Comparison of ENCODE assay signal across 19 cellular contexts in genomic region chr4:6858997-6859396, GRCh38. TPM values are rescaled to one million over a fixed set of nuclear protein-coding genes. Genes with fewer than 3 reads are reported as not detected.
DNase-seq lines count a peak whose midpoint lies in the region; ATAC-seq, FAIRE-seq and TF ChIP-seq lines count a peak whose summit lies in the region.
"Had no signal": no experiment of that assay in that cellular context is flagged by ENCODE, and none has a peak within 500 bp of the region (broad histone marks: within the 10 kb centered on the region; RNA-seq: fewer than 3 reads in every experiment).

No MANE protein-coding gene starts in this region.

- no TSS peak for BruUV-seq in HepG2 (replicated peaks; lab: Mats Ljungman, UMichigan)

- 71 to 96% (median 87%) methylated on average over 6 of the region's 6 CpGs for WGBS in heart left ventricle, 4 donors
- WGBS in HepG2 (ENCODE audit: low lambda C conversion rate) = 89% methylated on average over 6 of the region's 6 CpGs
- 60% methylated on average over 2 of the region's 6 CpGs for WGBS in right lobe of liver (ENCODE audit: insufficient coverage, low coverage, low lambda C conversion rate, missing lambda C conversion rate)

- ATAC-seq in heart left ventricle (no peak), HepG2 (no peak), right lobe of liver (no peak), gastrocnemius medialis (peak in 1 of 2 donors; percentile 16)

- DNase-seq in heart left ventricle (no peak), right atrium auricular region (ENCODE audit: low spot score) (no peak), HepG2 (ENCODE audit: low spot score) (no peak), right lobe of liver (no peak), gastrocnemius medialis (no peak)
- DNase-seq in activated effector memory CD4-positive, alpha-beta T cell treated with Interleukin-2 at 50 U/mL for 16 hours = no peak
- no peak for DNase-seq in stimulated activated CD4-positive, alpha-beta T cell treated with anti-CD3 and anti-CD28 coated beads, Interleukin-2, amount 100 ng/mL, for 24 hours
- DNase-seq: CD4-positive, CD25-positive, alpha-beta regulatory T cell; CD8-positive, alpha-beta memory T cell; COR-L47; DMS 273 treated with DMSO at 0.1 percent for 48 hours; DMS53; DND-41; GM23248 had no signal

- FAIRE-seq in HepG2 (lab: Jason Lieb, UNC) = no peak
- FAIRE-seq: G401.6, GM12891, GM19239 had no signal

- H3K27ac ChIP-seq in heart left ventricle = peak overlapping the region in 11 of 12 donors; percentile 7 to 77 (median 67)
- H3K27ac ChIP-seq in right atrium auricular region = peak overlapping the region in 1 of 2 donors; percentile 62
- peak overlapping the region; percentile 49 for H3K27ac ChIP-seq in HepG2 (ENCODE audit: extremely low read length, insufficient read depth, low read length)
- peak overlapping the region in 1 of 3 donors; percentile 13 for H3K27ac ChIP-seq in right lobe of liver
- H3K27ac ChIP-seq in gastrocnemius medialis = peak overlapping the region; percentile 87 to 93 (median 90)
- H3K27ac ChIP-seq: BLaER1 treated with 17β-estradiol and CSF1 and Interleukin-3, amounts not matched to agents 10 nM and 100 nM; GM23248 had no signal

- H3K27me3 ChIP-seq in heart left ventricle (no peaks in the 10 kb centered on the region), right atrium auricular region (no peaks in the 10 kb centered on the region), HepG2 (ENCODE audit: control insufficient read depth in 1 of 2, insufficient read depth in 2 of 2, low read length in 2 of 2) (no peaks in the 10 kb centered on the region), right lobe of liver (no peaks in the 10 kb centered on the region), gastrocnemius medialis (no peaks in the 10 kb centered on the region)
- H3K27me3 ChIP-seq: BLaER1 treated with 17β-estradiol and CSF1 and Interleukin-3, amounts not matched to agents 10 nM and 100 nM had no signal

- CTCF ChIA-PET in HepG2 (lab: Yijun Ruan, JAX; ENCODE audit: low intra/inter-chr PET ratio, low total read pairs) = no interaction called here

- no peak overlapping the region for H2AFZ ChIP-seq in HepG2 (ENCODE audit: low read length)
- H2AFZ ChIP-seq: GM23248 had no signal

- no peak for TF ChIP-seq RAD21 in HepG2 (CRISPR knock-in tag; IDR thresholded peaks at IDR 0.05)

- TF ChIP-seq EP300 in HepG2 (IDR thresholded peaks at IDR 0.05; ENCODE audit: low read depth in 2 of 2, low read length in 2 of 2) = no peak
- TF ChIP-seq EP300 in HepG2 (CRISPR knock-in tag; IDR thresholded peaks at IDR 0.05; ENCODE audit: borderline replicate concordance) = no peak

- TF ChIP-seq POLR2A in heart left ventricle (IDR thresholded peaks at IDR 0.05) (no peak), HepG2 (IDR thresholded peaks at IDR 0.05; ENCODE audit: insufficient read depth in 1 of 2, low read depth in 2 of 2, low read length in 2 of 2) (no peak), right lobe of liver (IDR thresholded peaks at IDR 0.05) (no peak), gastrocnemius medialis (IDR thresholded peaks at IDR 0.05) (no peak)

- H3K36me3 ChIP-seq in heart left ventricle (peaks cover 0 to 71% (median 65%) of the 10 kb centered on the region in 9 donors), right atrium auricular region (peaks cover 49% of the 10 kb centered on the region), HepG2 (replicated peaks in 1 of 2; ENCODE audit: control insufficient read depth in 1 of 2, insufficient read depth in 2 of 2, low read length in 2 of 2) (peaks cover 20 to 60% of the 10 kb centered on the region in 2 experiments), right lobe of liver (peaks cover 0 to 43% (median 19%) of the 10 kb centered on the region in 4 donors), gastrocnemius medialis (peaks cover 0 to 44% of the 10 kb centered on the region in 2 donors)

- intact Hi-C loops in heart left ventricle (cut with DNase I) = loop anchor here in 4 of 10 donors (5.0 kb wide), 2 partner anchors 72 to 77 kb away; partner anchors contain the start of gene KIAA0232 (in 3 of the 4)
- intact Hi-C loops in HepG2 (cut with micrococcal nuclease; ENCODE audit: unreplicated experiment) = no loop called here
- intact Hi-C loops in right lobe of liver (cut with DNase I) = no loop called here
- intact Hi-C loops in gastrocnemius medialis (cut with DNase I; ENCODE audit: low total_unique reads) = loop anchor here (5.0 kb wide), 1 partner anchor 77 kb away; the partner anchor contains the start of gene KIAA0232

- H3K9me3 ChIP-seq in heart left ventricle = no peaks in the 10 kb centered on the region
- no peaks in the 10 kb centered on the region for H3K9me3 ChIP-seq in right atrium auricular region
- no peaks in the 10 kb centered on the region for H3K9me3 ChIP-seq in HepG2 (ENCODE audit: low read length)
- no peaks in the 10 kb centered on the region for H3K9me3 ChIP-seq in right lobe of liver
- H3K9me3 ChIP-seq in gastrocnemius medialis = no peaks in the 10 kb centered on the region
- H3K9me3 ChIP-seq: BLaER1 treated with 17β-estradiol and CSF1 and Interleukin-3, amounts not matched to agents 10 nM and 100 nM; HAP-1 had no signal

- in situ Hi-C loops in HepG2 (cut with HindIII; ENCODE audit: extremely low pct_ligation_motif_present, low pct_unique_long_range_greater_than_20kb) (no loop called here), gastrocnemius medialis (cut with MboI; ENCODE audit: low sequenced_read_pairs in 4 of 4) (loop anchor here in 1 of 4 donors (10.0 kb wide), 1 partner anchor 74 kb away; the partner anchor contains the start of gene KIAA0232)

- H4K20me1 ChIP-seq in HepG2 (ENCODE audit: insufficient read depth, low read length) = no peaks in the 10 kb centered on the region

- H3K4me3 ChIP-seq in heart left ventricle (no peak overlapping the region), right atrium auricular region (no peak overlapping the region), HepG2 (replicated peaks in 1 of 3; ENCODE audit: insufficient read depth in 1 of 3, low read depth in 2 of 3, low read length in 3 of 3) (no peak overlapping the region), right lobe of liver (no peak overlapping the region), gastrocnemius medialis (no peak overlapping the region)
- H3K4me3 ChIP-seq: BLaER1 treated with 17β-estradiol and CSF1 and Interleukin-3, amounts not matched to agents 10 nM and 100 nM; GM23248; HAP-1 had no signal

- peaks cover 5% of the 10 kb centered on the region for H3K79me2 ChIP-seq in HepG2 (ENCODE audit: insufficient read depth, low read length)

- POLR2A ChIA-PET in HepG2 (lab: Yijun Ruan, JAX) = no interaction called here

- no peak overlapping the region for H3K9ac ChIP-seq in HepG2 (ENCODE audit: insufficient read depth, low read depth, low read length)
- H3K9ac ChIP-seq: BLaER1 treated with 17β-estradiol and CSF1 and Interleukin-3, amounts not matched to agents 10 nM and 100 nM; GM23248 had no signal

- H3K4me1 ChIP-seq in heart left ventricle (peaks cover 0 to 47% (median 22%) of the 10 kb centered on the region in 12 donors), right atrium auricular region (peaks cover 0 to 39% of the 10 kb centered on the region in 2 donors), HepG2 (ENCODE audit: insufficient read depth, low read length) (peaks cover 34% of the 10 kb centered on the region), right lobe of liver (peaks cover 0 to 43% (median 9%) of the 10 kb centered on the region in 4 donors), gastrocnemius medialis (peaks cover 46 to 51% of the 10 kb centered on the region in 2 donors)

- no peak for TF ChIP-seq CTCF in heart left ventricle (IDR thresholded peaks at IDR 0.05)
- TF ChIP-seq CTCF in right atrium auricular region (IDR thresholded peaks at IDR 0.05) = no peak
- TF ChIP-seq CTCF in HepG2 (CRISPR knock-in tag; IDR thresholded peaks at IDR 0.05) = no peak
- no peak for TF ChIP-seq CTCF in right lobe of liver (IDR thresholded peaks at IDR 0.05)
- no peak for TF ChIP-seq CTCF in gastrocnemius medialis (IDR thresholded peaks at IDR 0.05 in 4 of 5, conservative IDR thresholded peaks at IDR 0.05 in 1 of 5)

- no peak overlapping the region for H3K4me2 ChIP-seq in HepG2 (ENCODE audit: low read depth, low read length)
- H3K4me2 ChIP-seq: BLaER1 treated with 17β-estradiol and CSF1 and Interleukin-3, amounts not matched to agents 10 nM and 100 nM had no signal

RNA-seq across cellular contexts. Expression of gene TBC1D14, which starts 50.6 kb away (rescaled TPM):
- total RNA-seq in heart left ventricle = 10 to 100 TPM; 31.3 to 51.0 (median 34.5) TPM
- polyA plus RNA-seq in heart left ventricle = 10 to 100 TPM in 1 of 2 donors, 1 to 10 TPM in 1; 9.8 to 32.0 TPM
- total RNA-seq in right atrium auricular region = 10 to 100 TPM; 33.7 to 34.0 TPM
- 46.5 and 53.3 TPM in 2 replicates for total RNA-seq in HepG2 (2016; rRNA removed; fragmentation: Illumina TruSeq; extraction: Trizol)
- total RNA-seq in HepG2 (2016; cell fraction: cytosol; rRNA removed; fragmentation: Illumina TruSeq; extraction: Trizol; ENCODE audit: low read depth) = 65.4 and 73.2 TPM in 2 replicates
- total RNA-seq in HepG2 (2016; cell fraction: insoluble cytoplasmic fraction; rRNA removed; fragmentation: Illumina TruSeq; extraction: Trizol) = 45.9 and 47.6 TPM in 2 replicates
- 39.0 and 41.3 TPM in 2 replicates for total RNA-seq in HepG2 (2016; cell fraction: membrane; rRNA removed; fragmentation: Illumina TruSeq; extraction: Trizol)
- total RNA-seq in HepG2 (2016; cell fraction: nucleus; rRNA removed; fragmentation: Illumina TruSeq; extraction: Trizol) = 38.2 and 42.5 TPM in 2 replicates
- 29.5 and 31.8 TPM in 2 replicates for polyA plus RNA-seq in HepG2 (2011; rRNA removed)
- polyA plus RNA-seq in HepG2 (2011; cell fraction: cytosol; rRNA removed) = 29.0 and 31.7 TPM in 2 replicates
- 29.6 and 30.6 TPM in 2 replicates for polyA plus RNA-seq in HepG2 (2011; cell fraction: nucleus; rRNA removed)
- 31.1 and 34.7 TPM in 2 replicates for polyA plus RNA-seq in HepG2 (2012)
- 5.0 TPM in 2 replicates for polyA plus RNA-seq in HepG2 (2016; cell fraction: cytosol; fragmentation: Illumina TruSeq; extraction: Trizol; ENCODE audit: low read depth)
- 34.0 and 38.1 TPM in 2 replicates for polyA plus RNA-seq in HepG2 (2016; cell fraction: insoluble cytoplasmic fraction; fragmentation: Illumina TruSeq; extraction: Trizol; ENCODE audit: low read depth)
- polyA plus RNA-seq in HepG2 (2016; cell fraction: membrane; fragmentation: Illumina TruSeq; extraction: Trizol; ENCODE audit: low read depth) = 15.8 and 17.3 TPM in 2 replicates
- 42.2 and 45.1 TPM in 2 replicates for polyA plus RNA-seq in HepG2 (2016; cell fraction: nucleus; fragmentation: Illumina TruSeq; extraction: Trizol; ENCODE audit: insufficient read depth, low read depth)
- polyA minus RNA-seq in HepG2 (2011; rRNA and poly(A)+ RNA removed; ENCODE audit: low replicate concordance) = 34.1 and 63.3 TPM in 2 replicates
- 21.7 and 28.5 TPM in 2 replicates for polyA minus RNA-seq in HepG2 (2011; cell fraction: cytosol; rRNA and poly(A)+ RNA removed)
- polyA minus RNA-seq in HepG2 (2011; cell fraction: nucleus; rRNA and poly(A)+ RNA removed) = 25.8 and 31.3 TPM in 2 replicates
- total RNA-seq in right lobe of liver = 10 to 100 TPM; 14.1 to 34.8 (median 30.6) TPM
- total RNA-seq in gastrocnemius medialis = 10 to 100 TPM; 36.0 to 56.2 (median 41.4) TPM
